Comparison of ENCODE assay signal across 25 cellular contexts in the genomic region with DNA sequence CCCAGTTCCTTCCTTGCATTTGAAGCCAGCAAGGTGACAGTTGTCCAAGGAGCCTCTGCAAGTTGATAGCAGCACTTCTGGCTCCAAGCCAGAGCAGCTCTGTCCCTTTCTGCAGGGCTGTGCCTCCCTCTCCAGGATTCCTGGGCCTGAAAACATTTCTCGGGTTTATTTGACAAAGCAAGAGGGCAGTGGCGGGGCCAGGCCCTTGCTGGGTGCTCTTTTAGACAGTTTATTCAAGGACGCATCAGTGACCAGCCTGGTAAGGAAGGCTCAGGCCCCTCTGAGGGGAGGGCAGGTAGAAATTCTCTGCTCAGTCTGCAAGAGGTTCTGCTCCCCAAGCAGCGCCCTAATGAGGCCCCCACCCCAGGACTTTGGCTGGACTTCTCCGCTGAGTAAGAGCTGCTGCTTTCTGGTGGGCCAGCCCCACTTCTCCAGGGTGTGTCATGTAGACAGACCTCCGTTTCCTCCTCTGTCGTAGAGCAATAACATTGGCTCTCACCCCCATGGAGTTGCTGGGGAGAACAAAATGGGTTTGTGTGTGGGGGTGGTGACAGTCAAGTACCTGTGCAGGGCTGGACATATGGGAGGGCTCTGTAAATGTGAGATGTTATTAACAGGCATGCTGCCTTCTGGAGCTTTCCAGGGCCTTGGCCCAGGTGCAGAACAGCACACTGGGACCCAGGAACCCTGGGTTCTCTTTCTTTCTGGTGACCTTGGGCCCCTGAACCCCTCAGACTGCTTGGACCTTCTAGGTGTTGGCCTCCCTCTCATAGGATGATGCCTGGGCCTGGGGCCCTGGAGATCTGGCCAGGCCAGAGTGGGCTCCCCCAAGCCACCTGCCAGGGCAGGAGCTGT.
DNase-seq lines count a peak whose midpoint lies in the region; ATAC-seq and TF ChIP-seq lines count a peak whose summit lies in the region.
"Had no signal": no experiment of that assay in that cellular context is flagged by ENCODE, and none has a peak within 500 bp of the region (broad histone marks: within the 10 kb centered on the region; RNA-seq: fewer than 3 reads in every experiment).

No MANE protein-coding gene starts in this region.

- no peak overlapping the region for H3K4me3 ChIP-seq in LNCaP clone FGC (ENCODE audit: low read depth, low read length)
- H3K4me3 ChIP-seq: body of pancreas, coronary artery, GM23248, stomach had no signal

- no peak for TF ChIP-seq CTCF in LNCaP clone FGC (IDR thresholded peaks at IDR 0.05; ENCODE audit: control insufficient read depth, extremely low read depth, insufficient read depth)
- peak; percentile 20 for TF ChIP-seq CTCF in osteocyte (IDR thresholded peaks at IDR 0.05)

- H3K36me3 Mint-ChIP-seq in osteocyte (ENCODE audit: unreplicated experiment) = no peaks in the 10 kb centered on the region
- H3K36me3 Mint-ChIP-seq: activated naive CD8-positive, alpha-beta T cell; T-cell had no signal

- no peak overlapping the region for H3K27ac Mint-ChIP-seq in osteocyte (ENCODE audit: unreplicated experiment)
- H3K27ac Mint-ChIP-seq: activated naive CD8-positive, alpha-beta T cell; progenitor cell of endocrine pancreas; T-cell had no signal

- DNase-seq in DMS 273 (lab: John Stamatoyannopoulos, UW; ENCODE audit: unreplicated experiment) = peak; percentile 17
- no peak for DNase-seq in DMS 273 treated with DMSO at 0.1 percent for 48 hours (lab: John Stamatoyannopoulos, UW)
- DNase-seq in LNCaP clone FGC (ENCODE audit: low read depth) = peak; percentile 30
- peak; percentile 25 for DNase-seq in cerebellum (ENCODE audit: low spot score)
- DNase-seq in osteocyte (ENCODE audit: extremely low spot score, unreplicated experiment) = no peak
- DNase-seq in NCI-H446 treated with DMSO at 0.1 percent for 48 hours (lab: John Stamatoyannopoulos, UW) = no peak
- DNase-seq: activated CD4-positive, alpha-beta T cell treated with anti-CD3 and anti-CD28 coated beads, Interleukin-2, amount 50 U/mL, for 48 hours; AML-193; body of pancreas; EL; GM23248; hippocampal formation; naive thymus-derived CD4-positive, alpha-beta T cell; NCI-H187 treated with DMSO at 0.1 percent for 48 hours; SHP77 treated with DMSO at 0.1 percent for 48 hours; small intestine; stimulated activated CD4-positive, alpha-beta T cell treated with anti-CD3 and anti-CD28 coated beads, Interleukin-4, amount 100 ng/mL, for 1 hour; stomach; WERI-Rb-1 had no signal

- peaks cover 15% of the 10 kb centered on the region for H3K4me1 Mint-ChIP-seq in osteocyte (ENCODE audit: unreplicated experiment)

- no peaks in the 10 kb centered on the region for H3K9me3 Mint-ChIP-seq in osteocyte (ENCODE audit: unreplicated experiment)
- H3K9me3 Mint-ChIP-seq: naive thymus-derived CD4-positive, alpha-beta T cell; T-cell had no signal

- ATAC-seq in HG02973 (IDR thresholded peaks at IDR 0.05; ENCODE audit: unreplicated experiment) = no peak
- ATAC-seq in HG03280 (IDR thresholded peaks at IDR 0.05; ENCODE audit: unreplicated experiment) = no peak
- ATAC-seq: body of pancreas; naive thymus-derived CD4-positive, alpha-beta T cell had no signal

- peaks cover 27% of the 10 kb centered on the region for H3K27me3 Mint-ChIP-seq in osteocyte (ENCODE audit: unreplicated experiment)
- H3K27me3 Mint-ChIP-seq: activated naive CD8-positive, alpha-beta T cell; T-cell had no signal

- H3K4me3 Mint-ChIP-seq in osteocyte (ENCODE audit: unreplicated experiment) = no peak overlapping the region
- H3K4me3 Mint-ChIP-seq: activated naive CD8-positive, alpha-beta T cell had no signal

Comparison
In these comparisons a context has a peak if more than half of its experiments do, and no peak if none do; other contexts are left out.
1. DNase-seq: peak in DMS 273 (single experiment), LNCaP clone FGC (single experiment) and cerebellum (single experiment); none in DMS 273 treated with DMSO at 0.1 percent for 48 hours (single experiment), osteocyte (single experiment) and NCI-H446 treated with DMSO at 0.1 percent for 48 hours (single experiment).